ENCODE assay signal across 7 cellular contexts in genomic region chr19:18109363-18109730, GRCh38. TPM values are rescaled to one million over a fixed set of nuclear protein-coding genes. Genes with fewer than 3 reads are reported as not detected.
DNase-seq lines count a peak whose midpoint lies in the region; ATAC-seq and TF ChIP-seq lines count a peak whose summit lies in the region.

No MANE protein-coding gene starts in this region.

- TF ChIP-seq CTCF in astrocyte of the cerebellum (IDR thresholded peaks at IDR 0.05; ENCODE audit: low read depth, low read length, missing control alignments) (no peak), suprapubic skin (IDR thresholded peaks at IDR 0.05) (no peak)

- H3K9me3 Mint-ChIP-seq in IgD-negative memory B cell: no peaks in the 10 kb centered on the region

- no peaks in the 10 kb centered on the region for H3K9me3 ChIP-seq in suprapubic skin

- H3K4me3 ChIP-seq in astrocyte of the cerebellum (ENCODE audit: low read depth, low read length) (peak overlapping the region; percentile 57), suprapubic skin (peak overlapping the region; percentile 74)

- H3K27me3 ChIP-seq in layer of hippocampus (ENCODE audit: control insufficient read depth, insufficient read depth, low read length) (no peaks in the 10 kb centered on the region), suprapubic skin (no peaks in the 10 kb centered on the region)

- peak overlapping the region in 2 of 3 donors; percentile 76 to 96 for H3K27ac Mint-ChIP-seq in IgD-negative memory B cell

- WGBS in suprapubic skin: 86% methylated on average over 8 of the region's 12 CpGs

- H3K4me1 ChIP-seq in suprapubic skin: peaks cover 24% of the 10 kb centered on the region

- no peak for DNase-seq in astrocyte of the cerebellum (ENCODE audit: low read depth)
- no peak for DNase-seq in suprapubic skin (ENCODE audit: low spot score in 2 of 2)
- DNase-seq in dedifferentiated amniotic fluid mesenchymal stem cell (ENCODE audit: extremely low spot score): no peak
- DNase-seq in NCI-H128 (lab: John Stamatoyannopoulos, UW; ENCODE audit: unreplicated experiment): no peak

- H3K36me3 Mint-ChIP-seq in IgD-negative memory B cell: peaks cover 1% of the 10 kb centered on the region

- no peak for ATAC-seq in GM21367 (IDR thresholded peaks at IDR 0.05; ENCODE audit: unreplicated experiment)

- peak overlapping the region; percentile 77 for H3K27ac ChIP-seq in layer of hippocampus (ENCODE audit: low read depth, low read length)
- H3K27ac ChIP-seq in suprapubic skin: no peak overlapping the region

- H3K27me3 Mint-ChIP-seq in IgD-negative memory B cell: no peaks in the 10 kb centered on the region

- no peak for TF ChIP-seq EP300 in suprapubic skin (IDR thresholded peaks at IDR 0.05)

- in situ Hi-C loops in astrocyte of the cerebellum (cut with HindIII; ENCODE audit: low sequenced_read_pairs): loop anchor here (10.0 kb wide), 1 partner anchor 75 kb away; no protein-coding TSS in a partner anchor

- H3K4me1 Mint-ChIP-seq in IgD-negative memory B cell: peaks cover 33 to 38% (median 35%) of the 10 kb centered on the region in 3 donors

- H3K4me3 Mint-ChIP-seq in IgD-negative memory B cell: peak overlapping the region; percentile 75 to 92 (median 88)

- no peak for TF ChIP-seq POLR2A in suprapubic skin (IDR thresholded peaks at IDR 0.05)

- H3K36me3 ChIP-seq in suprapubic skin: no peaks in the 10 kb centered on the region

RNA-seq across cellular contexts. Expression of gene MAST3, which starts 11.8 kb away (rescaled TPM):
- 20.3 TPM for polyA plus RNA-seq in IgD-negative memory B cell
- total RNA-seq in suprapubic skin: 10 to 100 TPM; 13.4 to 29.7 (median 20.0) TPM

RNA-seq across cellular contexts. Expression of gene IL12RB1, which starts 22.6 kb away (rescaled TPM):
- 9.8 TPM for polyA plus RNA-seq in IgD-negative memory B cell
- under 1 TPM in 2 of 4 donors, not detected in 2; 0.30 to 0.87 TPM for total RNA-seq in suprapubic skin

RNA-seq across cellular contexts. Expression of gene PIK3R2, which starts 43.6 kb away (rescaled TPM):
- polyA plus RNA-seq in IgD-negative memory B cell: 2.1 TPM
- total RNA-seq in suprapubic skin: 10 to 100 TPM; 14.1 to 25.9 (median 19.5) TPM
